ENCODE assay signal across 24 cellular contexts in genomic region chr7:116696707-116697106, GRCh38. TPM values are rescaled to one million over a fixed set of nuclear protein-coding genes. Genes with fewer than 3 reads are reported as not detected.
DNase-seq lines count a peak whose midpoint lies in the region; ATAC-seq, FAIRE-seq and TF ChIP-seq lines count a peak whose summit lies in the region.
"Had no signal": no experiment of that assay in that cellular context is flagged by ENCODE, and none has a peak within 500 bp of the region (broad histone marks: within the 10 kb centered on the region; RNA-seq: fewer than 3 reads in every experiment).

No MANE protein-coding gene starts in this region.

- TF ChIP-seq RAD21 in HCT116 (IDR thresholded peaks at IDR 0.05; ENCODE audit: low read depth) = no peak

- H3K4me3 ChIP-seq in Caco-2 (ENCODE audit: low read depth, low read length) = no peak overlapping the region
- no peak overlapping the region for H3K4me3 ChIP-seq in HCT116 (replicated peaks in 1 of 2; ENCODE audit: low read depth in 1 of 2, low read length in 2 of 2)
- H3K4me3 ChIP-seq in keratinocyte (ENCODE audit: control insufficient read depth in 2 of 3, extremely low read depth in 1 of 3, insufficient read depth in 2 of 3, low read depth in 1 of 3, low read length in 3 of 3) = no peak overlapping the region
- no peak overlapping the region for H3K4me3 ChIP-seq in gastrocnemius medialis
- no peak overlapping the region for H3K4me3 ChIP-seq in lower lobe of right lung
- H3K4me3 ChIP-seq: A549; BLaER1 treated with 17β-estradiol and CSF1 and Interleukin-3, amounts not matched to agents 10 nM and 100 nM; GM23338 had no signal

- H3K27me3 ChIP-seq in Caco-2 (replicated peaks; ENCODE audit: control insufficient read depth, insufficient read depth, low read length) (no peaks in the 10 kb centered on the region), HCT116 (ENCODE audit: insufficient read depth, low read length) (no peaks in the 10 kb centered on the region), keratinocyte (ENCODE audit: control insufficient read depth, extremely low read depth, insufficient read depth, low read length) (no peaks in the 10 kb centered on the region), gastrocnemius medialis (no peaks in the 10 kb centered on the region), lower lobe of right lung (ENCODE audit: low read depth) (no peaks in the 10 kb centered on the region)
- H3K27me3 ChIP-seq: BE2C; BLaER1 treated with 17β-estradiol and CSF1 and Interleukin-3, amounts not matched to agents 10 nM and 100 nM had no signal

- H4K20me1 ChIP-seq in HCT116 (ENCODE audit: insufficient read depth) (no peaks in the 10 kb centered on the region), keratinocyte (ENCODE audit: control insufficient read depth, extremely low read depth, insufficient read depth, low read length) (no peaks in the 10 kb centered on the region)
- H4K20me1 ChIP-seq: BLaER1 treated with 17β-estradiol and CSF1 and Interleukin-3, amounts not matched to agents 10 nM and 100 nM had no signal

- POLR2A ChIA-PET in Caco-2 (lab: Charles Lee) (no interaction called here), HCT116 (lab: Charles Lee) (no interaction called here)

- H3K36me3 ChIP-seq in Caco-2 (ENCODE audit: control insufficient read depth, insufficient read depth, low read length) (no peaks in the 10 kb centered on the region; the same call in 1 of the 2 replicates), HCT116 (ENCODE audit: control insufficient read depth in 1 of 2, insufficient read depth in 2 of 2, low read length in 2 of 2) (peaks cover 18 to 69% of the 10 kb centered on the region in 2 experiments), keratinocyte (ENCODE audit: control insufficient read depth in 2 of 2, extremely low read depth in 1 of 2, insufficient read depth in 2 of 2, low read length in 2 of 2) (peaks cover 14 to 48% of the 10 kb centered on the region in 2 experiments), gastrocnemius medialis (no peaks in the 10 kb centered on the region), lower lobe of right lung (no peaks in the 10 kb centered on the region)
- H3K36me3 ChIP-seq: BE2C; BLaER1 treated with 17β-estradiol and CSF1 and Interleukin-3, amounts not matched to agents 10 nM and 100 nM had no signal

- in situ Hi-C loops in gastrocnemius medialis (cut with MboI; ENCODE audit: low sequenced_read_pairs in 4 of 4) = no loop called here

- H3K9me1 ChIP-seq in keratinocyte (ENCODE audit: control insufficient read depth, extremely low read depth, insufficient read depth, low read length) = no peaks in the 10 kb centered on the region

- TF ChIP-seq POLR2A in HCT116 (IDR thresholded peaks at IDR 0.05; ENCODE audit: borderline replicate concordance, extremely low read depth, insufficient read depth, insufficient read length) = no peak
- no peak for TF ChIP-seq POLR2A in gastrocnemius medialis (IDR thresholded peaks at IDR 0.05)

- CTCF ChIA-PET in Caco-2 (lab: Charles Lee) = no interaction called here
- CTCF ChIA-PET in HCT116 (lab: Charles Lee) = no interaction called here

- peak overlapping the region; percentile 22 for H3K27ac Mint-ChIP-seq in Caco-2 (ENCODE audit: unreplicated experiment)
- H3K27ac Mint-ChIP-seq: CD14-positive monocyte; CD4-positive, alpha-beta T cell; CD8-positive, alpha-beta memory T cell; GM23338; H9; HFFc6 had no signal

- intact Hi-C loops in Caco-2 (cut with micrococcal nuclease; ENCODE audit: unreplicated experiment) (no loop called here), HCT116 (cut with micrococcal nuclease) (no loop called here), gastrocnemius medialis (cut with DNase I; ENCODE audit: low total_unique reads) (no loop called here), cardiac septum (cut with DNase I) (no loop called here), lower lobe of right lung (cut with DNase I) (no loop called here)

- H3K27me3 Mint-ChIP-seq in Caco-2 (ENCODE audit: insufficient read depth, unreplicated experiment) = no peaks in the 10 kb centered on the region

- H3K4me1 Mint-ChIP-seq in Caco-2 (ENCODE audit: low read depth, unreplicated experiment) = peaks cover 8% of the 10 kb centered on the region
- H3K4me1 Mint-ChIP-seq: CD8-positive, alpha-beta memory T cell had no signal

- no peaks in the 10 kb centered on the region for H3K9me3 ChIP-seq in Caco-2
- no peaks in the 10 kb centered on the region for H3K9me3 ChIP-seq in HCT116 (ENCODE audit: control insufficient read depth in 1 of 2, insufficient read depth in 1 of 2, low read depth in 1 of 2, low read length in 2 of 2)
- H3K9me3 ChIP-seq in keratinocyte (ENCODE audit: control insufficient read depth, low read depth, low read length) = no peaks in the 10 kb centered on the region
- H3K9me3 ChIP-seq in gastrocnemius medialis = no peaks in the 10 kb centered on the region
- no peaks in the 10 kb centered on the region for H3K9me3 ChIP-seq in lower lobe of right lung
- H3K9me3 ChIP-seq: A549; BE2C; BLaER1 treated with 17β-estradiol and CSF1 and Interleukin-3, amounts not matched to agents 10 nM and 100 nM had no signal

- no peak overlapping the region for H3K4me2 ChIP-seq in HCT116 (ENCODE audit: low read length)
- no peak overlapping the region for H3K4me2 ChIP-seq in keratinocyte (ENCODE audit: control insufficient read depth, extremely low read depth, insufficient read depth, low read depth, low read length)
- H3K4me2 ChIP-seq: A549; BLaER1 treated with 17β-estradiol and CSF1 and Interleukin-3, amounts not matched to agents 10 nM and 100 nM; GM23338 had no signal

- H3K9me2 ChIP-seq in HCT116 (ENCODE audit: insufficient read depth) = no peaks in the 10 kb centered on the region

- DNase-seq in Caco-2 = no peak
- DNase-seq in HCT116 (ENCODE audit: low read depth, low spot score) = no peak
- no peak for DNase-seq in keratinocyte (ENCODE audit: low read depth, low spot score)
- no peak for DNase-seq in gastrocnemius medialis
- no peak for DNase-seq in cardiac septum (ENCODE audit: low spot score)
- no peak for DNase-seq in lower lobe of right lung
- no peak for DNase-seq in NK-92 treated with Interleukin-12 subunit alpha and Interleukin-12 subunit beta, amount 100 ng/mL, for 24 hours (lab: John Stamatoyannopoulos, UW)
- DNase-seq: 8988T; ACHN; AML-193; BE2C; CD4-positive, alpha-beta T cell; CD8-positive, alpha-beta memory T cell; DMS153; DND-41; H9; HFFc6 had no signal

- TF ChIP-seq CTCF in Caco-2 (IDR thresholded peaks at IDR 0.05; ENCODE audit: insufficient read depth in 1 of 2, low read depth in 1 of 2, low read length in 1 of 2, severe bottlenecking in 1 of 2, unreplicated experiment in 1 of 2) (no peak), HCT116 (IDR thresholded peaks at IDR 0.05 in 2 of 3, conservative IDR thresholded peaks at IDR 0.05 in 1 of 3; ENCODE audit: borderline replicate concordance in 1 of 3, insufficient read depth in 1 of 3, low read depth in 2 of 3, low read length in 2 of 3) (no peak), keratinocyte (optimal IDR thresholded peaks at IDR 0.05 in 1 of 3, IDR thresholded peaks at IDR 0.05 in 1 of 3, conservative IDR thresholded peaks at IDR 0.05 in 1 of 3; ENCODE audit: extremely low read depth in 1 of 3, insufficient read depth in 2 of 3, low read length in 3 of 3) (no peak), gastrocnemius medialis (IDR thresholded peaks at IDR 0.05 in 4 of 5, conservative IDR thresholded peaks at IDR 0.05 in 1 of 5) (no peak), lower lobe of right lung (IDR thresholded peaks at IDR 0.05) (no peak)

- H3K9me3 Mint-ChIP-seq in Caco-2 (ENCODE audit: unreplicated experiment) = no peaks in the 10 kb centered on the region
- H3K9me3 Mint-ChIP-seq: CD14-positive monocyte; CD4-positive, alpha-beta T cell; GM23338; H9; HFFc6 had no signal

- no peak overlapping the region for H3K4me3 Mint-ChIP-seq in Caco-2 (ENCODE audit: unreplicated experiment)
- H3K4me3 Mint-ChIP-seq: CD14-positive monocyte; CD4-positive, alpha-beta T cell; CD8-positive, alpha-beta memory T cell; GM23338; H9; HFFc6 had no signal

- BruUV-seq in Caco-2 (replicated peaks; lab: Mats Ljungman, UMichigan) (no TSS peak), HCT116 (replicated peaks; lab: Mats Ljungman, UMichigan) (no TSS peak)

- ATAC-seq in HCT116 = no peak
- peak; percentile 35 to 44 for ATAC-seq in gastrocnemius medialis
- no peak for ATAC-seq in lower lobe of right lung
- ATAC-seq: A549, GM23338 had no signal

- dilution Hi-C loops in keratinocyte (cut with MboI; ENCODE audit: extremely low pct_ligation_motif_present, low sequenced_read_pairs) = no loop called here

- no peak overlapping the region for H2AFZ ChIP-seq in HCT116 (ENCODE audit: low read depth, low read length, poor library complexity, severe bottlenecking)
- H2AFZ ChIP-seq in keratinocyte (ENCODE audit: control insufficient read depth, low read length) = no peak overlapping the region
- H2AFZ ChIP-seq: GM23338 had no signal

- no peak overlapping the region for H3K9ac ChIP-seq in HCT116 (ENCODE audit: low read length)
- no peak overlapping the region for H3K9ac ChIP-seq in keratinocyte (ENCODE audit: control insufficient read depth, extremely low read depth, insufficient read depth, low read length)
- H3K9ac ChIP-seq: BLaER1 treated with 17β-estradiol and CSF1 and Interleukin-3, amounts not matched to agents 10 nM and 100 nM had no signal

- RAD21 ChIA-PET in HCT116 (lab: Charles Lee; ENCODE audit: low non-redundant PET in 1 of 2, low total read pairs in 2 of 2, uncharacterized antibody in 2 of 2, unreplicated experiment in 2 of 2) = no interaction called here

- H3K27ac ChIP-seq in HCT116 (ENCODE audit: low read depth, low read length) (peak overlapping the region; percentile 92; the same call in 1 of the 2 replicates), keratinocyte (ENCODE audit: control insufficient read depth, insufficient read depth, low read length) (no peak overlapping the region), gastrocnemius medialis (peak overlapping the region; percentile 70 to 75 (median 72)), lower lobe of right lung (no peak overlapping the region)
- H3K27ac ChIP-seq: A549; BLaER1 treated with 17β-estradiol and CSF1 and Interleukin-3, amounts not matched to agents 10 nM and 100 nM had no signal

- peaks cover 18% of the 10 kb centered on the region; the same call in 1 of the 2 replicates for H3K4me1 ChIP-seq in Caco-2
- peaks cover 92 to 100% of the 10 kb centered on the region in 2 experiments for H3K4me1 ChIP-seq in HCT116 (ENCODE audit: control insufficient read depth in 1 of 2, insufficient read depth in 2 of 2, low read length in 2 of 2)
- H3K4me1 ChIP-seq in keratinocyte (ENCODE audit: control insufficient read depth, extremely low read depth, insufficient read depth, low read length) = peaks cover 65% of the 10 kb centered on the region
- peaks cover 60 to 68% of the 10 kb centered on the region in 2 donors for H3K4me1 ChIP-seq in gastrocnemius medialis
- no peaks in the 10 kb centered on the region for H3K4me1 ChIP-seq in lower lobe of right lung
- H3K4me1 ChIP-seq: BE2C had no signal

- H3K79me2 ChIP-seq in HCT116 (ENCODE audit: insufficient read depth, low read length) = peaks cover 100% of the 10 kb centered on the region
- H3K79me2 ChIP-seq in keratinocyte (ENCODE audit: control insufficient read depth, insufficient read depth, low read length) = peaks cover 72% of the 10 kb centered on the region

- H3K36me3 Mint-ChIP-seq in Caco-2 (ENCODE audit: insufficient read depth, unreplicated experiment) = peaks cover 29% of the 10 kb centered on the region
- H3K36me3 Mint-ChIP-seq: CD14-positive monocyte; CD8-positive, alpha-beta memory T cell had no signal

- FAIRE-seq in keratinocyte (lab: Jason Lieb, UNC) = peak; percentile 9
- FAIRE-seq: G401.6, GM12892, GM19239 had no signal

RNA-seq across cellular contexts. Expression of gene MET, which starts 24.7 kb away (rescaled TPM):
- 72.6 and 82.9 TPM in 2 replicates for total RNA-seq in Caco-2 (2022)
- 200 TPM for total RNA-seq in HCT116 (2021; ENCODE audit: unreplicated experiment)
- polyA plus RNA-seq in HCT116 (2012) = 71.3 and 91.7 TPM in 2 replicates
- polyA plus RNA-seq in keratinocyte = 99.8 to 119 TPM (median 117 TPM) in 3 replicates
- polyA plus RNA-seq in keratinocyte (2011; ENCODE audit: low read depth) = 34.1 TPM
- polyA plus RNA-seq in keratinocyte (2011; cell fraction: cytosol; rRNA removed) = 24.7 and 50.5 TPM in 2 replicates
- polyA plus RNA-seq in keratinocyte (2011; cell fraction: nucleus; rRNA removed) = 132 and 150 TPM in 2 replicates
- polyA plus RNA-seq in keratinocyte (2012; ENCODE audit: low replicate concordance) = 32.0 and 81.0 TPM in 2 replicates
- 224 to 424 TPM (median 361 TPM) in 3 replicates for polyA minus RNA-seq in keratinocyte
- 122 TPM for polyA minus RNA-seq in keratinocyte (2011; cell fraction: cytosol; rRNA and poly(A)+ RNA removed)
- polyA minus RNA-seq in keratinocyte (2011; cell fraction: nucleus; rRNA and poly(A)+ RNA removed) = 390 and 658 TPM in 2 replicates
- 10 to 100 TPM; 15.9 to 36.8 (median 28.7) TPM for total RNA-seq in gastrocnemius medialis
- total RNA-seq in cardiac septum = 9.2 TPM
- 74.3 TPM for total RNA-seq in lower lobe of right lung
- polyA plus RNA-seq: CD14-positive monocyte; CD8-positive, alpha-beta memory T cell had no signal

Comparison
In these comparisons a context has a peak if more than half of its experiments do, and no peak if none do; other contexts are left out.
1. ATAC-seq: peak in gastrocnemius medialis (2 of 2); none in HCT116 (single experiment) and lower lobe of right lung (0 of 2).
2. H3K27ac ChIP-seq: peak in HCT116 (single experiment) and gastrocnemius medialis (4 of 4); none in keratinocyte (single experiment) and lower lobe of right lung (single experiment).